26 cellular contexts compared by ENCODE assay signal in the genomic region with DNA sequence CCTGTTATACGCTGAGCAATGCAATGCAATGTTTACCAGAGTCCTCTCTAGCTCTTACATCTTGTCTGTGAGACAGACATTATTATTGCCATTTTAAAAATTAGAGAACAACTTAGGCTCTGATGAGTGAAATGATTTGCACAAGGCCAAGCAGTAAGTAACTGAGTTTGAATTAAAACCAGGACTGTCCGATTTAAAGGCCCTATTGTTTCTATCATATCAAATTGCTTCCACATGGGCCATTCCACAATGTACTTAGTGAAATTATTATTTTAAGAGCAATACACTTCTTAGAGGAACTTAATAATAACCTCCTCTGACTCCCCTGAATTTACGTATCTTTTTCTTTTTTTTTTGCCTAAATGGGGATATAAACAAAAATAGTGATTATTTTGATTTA.
A peak's percentile ranks its signal among the peaks of the same experiment; 100 is the strongest.
DNase-seq lines count a peak whose midpoint lies in the region; ATAC-seq and TF ChIP-seq lines count a peak whose summit lies in the region.
"Had no signal": no experiment of that assay in that cellular context is flagged by ENCODE, and none has a peak within 500 bp of the region (broad histone marks: within the 10 kb centered on the region; RNA-seq: fewer than 3 reads in every experiment).

No MANE protein-coding gene starts in this region.

- no peak for ATAC-seq in activated naive CD4-positive, alpha-beta T cell treated with anti-CD3 and anti-CD28 coated beads, Interleukin-2, amount 50 U/mL, for 72 hours
- no peak for ATAC-seq in CD8-positive, alpha-beta T cell
- ATAC-seq in T-helper 17 cell, result no peak
- ATAC-seq: A549, right lobe of liver had no signal

- no peak overlapping the region for H2BK120ac ChIP-seq in mesenchymal stem cell (ENCODE audit: low read depth, low read length)

- H4K8ac ChIP-seq in mesenchymal stem cell (ENCODE audit: low read length), result no peak overlapping the region

- H2AFZ ChIP-seq in mesenchymal stem cell (ENCODE audit: low read depth, low read length), result no peak overlapping the region

- H3K4me3 ChIP-seq in CD8-positive, alpha-beta T cell (ENCODE audit: low read depth, low read length), result no peak overlapping the region
- H3K4me3 ChIP-seq in mesenchymal stem cell (ENCODE audit: insufficient read depth in 1 of 2, low read depth in 1 of 2, low read length in 2 of 2) (no peak overlapping the region), lower leg skin (ENCODE audit: low read depth, poor library complexity, severe bottlenecking) (no peak overlapping the region)
- H3K4me3 ChIP-seq: A549, dorsolateral prefrontal cortex, right lobe of liver, thyroid gland, vagina had no signal

- no peak overlapping the region for H2BK12ac ChIP-seq in mesenchymal stem cell (ENCODE audit: low read length in 2 of 2)

- H4K91ac ChIP-seq in mesenchymal stem cell (ENCODE audit: low read length), result no peak overlapping the region

- no peak overlapping the region for H2AK5ac ChIP-seq in mesenchymal stem cell (ENCODE audit: low read length, severe bottlenecking)

- H3K27me3 Mint-ChIP-seq in activated naive CD4-positive, alpha-beta T cell treated with anti-CD3 and anti-CD28 coated beads, Interleukin-2, amount 10 ng/mL, durations not matched to agents 7 days and 5 days, result no peaks in the 10 kb centered on the region
- no peaks in the 10 kb centered on the region for H3K27me3 Mint-ChIP-seq in CD8-positive, alpha-beta T cell (ENCODE audit: low read depth)
- no peaks in the 10 kb centered on the region for H3K27me3 Mint-ChIP-seq in T-helper 17 cell

- POLR2A ChIA-PET in CD8-positive, alpha-beta T cell (lab: Charles Lee), result interaction anchor here (1.0 to 1.2 kb wide), 2 partner anchors 11 to 23 kb away, joined by 3 read pairs; no protein-coding TSS in a partner anchor

- intact Hi-C loops in CD8-positive, alpha-beta T cell (cut with DNase I, micrococcal nuclease), result loop anchor here (2.0 to 5.0 kb wide), 3 partner anchors 18 to 162 kb away; a partner anchor contains a TSS
- intact Hi-C loops in lower leg skin (cut with DNase I; ENCODE audit: low total_unique reads), result no loop called here

- H3K27me3 ChIP-seq in CD8-positive, alpha-beta T cell (ENCODE audit: insufficient read depth, low read length), result no peaks in the 10 kb centered on the region
- no peaks in the 10 kb centered on the region for H3K27me3 ChIP-seq in mesenchymal stem cell (ENCODE audit: control insufficient read depth in 1 of 2, insufficient read depth in 1 of 2, low read length in 2 of 2)
- H3K27me3 ChIP-seq: brain microvascular endothelial cell, dorsolateral prefrontal cortex, right lobe of liver, thyroid gland, vagina had no signal

- H3K36me3 Mint-ChIP-seq in activated naive CD4-positive, alpha-beta T cell treated with anti-CD3 and anti-CD28 coated beads, Interleukin-2, amount 10 ng/mL, durations not matched to agents 7 days and 5 days, result no peaks in the 10 kb centered on the region
- H3K36me3 Mint-ChIP-seq in activated naive CD4-positive, alpha-beta T cell treated with anti-CD3 and anti-CD28 coated beads, Interleukin-2, amount 50 U/mL, for 72 hours, result peaks cover 0 to 4% of the 10 kb centered on the region in 2 donors
- H3K36me3 Mint-ChIP-seq in CD8-positive, alpha-beta T cell, result no peaks in the 10 kb centered on the region
- no peaks in the 10 kb centered on the region for H3K36me3 Mint-ChIP-seq in T-helper 17 cell (ENCODE audit: low read depth)
- H3K36me3 Mint-ChIP-seq: memory B cell had no signal

- CTCF ChIA-PET in activated naive CD4-positive, alpha-beta T cell treated with anti-CD3 and anti-CD28 coated beads, Interleukin-2, amount 10 ng/mL, durations not matched to agents 7 days and 5 days (lab: Charles Lee), result interaction anchor here (0.7 kb wide), 1 partner anchor 128 kb away, joined by 3 read pairs; no protein-coding TSS in a partner anchor
- CTCF ChIA-PET in CD8-positive, alpha-beta T cell (lab: Charles Lee), result interaction anchor here (0.7 to 1.7 kb wide), 3 partner anchors 18 to 258 kb away, joined by 3 to 5 read pairs (median 3); no protein-coding TSS in a partner anchor

- no peaks in the 10 kb centered on the region for H3K79me1 ChIP-seq in mesenchymal stem cell (replicated peaks; ENCODE audit: low read length, poor library complexity, severe bottlenecking)

- no peaks in the 10 kb centered on the region for H3K9me3 ChIP-seq in CD8-positive, alpha-beta T cell (ENCODE audit: low read length)
- H3K9me3 ChIP-seq in T-helper 17 cell (ENCODE audit: control insufficient read depth, low read length, poor library complexity, severe bottlenecking) (no peaks in the 10 kb centered on the region), mesenchymal stem cell (ENCODE audit: control insufficient read depth, low read length) (no peaks in the 10 kb centered on the region)
- H3K9me3 ChIP-seq: A549, right lobe of liver, thyroid gland, vagina had no signal

- H2BK15ac ChIP-seq in mesenchymal stem cell (ENCODE audit: low read depth, poor library complexity, severe bottlenecking), result no peak overlapping the region

- H3K4me3 Mint-ChIP-seq in activated naive CD4-positive, alpha-beta T cell treated with anti-CD3 and anti-CD28 coated beads, Interleukin-2, amount 10 ng/mL, durations not matched to agents 7 days and 5 days, result no peak overlapping the region
- H3K4me3 Mint-ChIP-seq in CD8-positive, alpha-beta T cell, result peak overlapping the region; percentile 6
- peak overlapping the region; percentile 49 for H3K4me3 Mint-ChIP-seq in T-helper 17 cell
- H3K4me3 Mint-ChIP-seq: memory B cell had no signal

- H3K4me2 ChIP-seq in mesenchymal stem cell (ENCODE audit: low read length, poor library complexity, severe bottlenecking), result no peak overlapping the region
- H3K4me2 ChIP-seq: A549 had no signal

- no peak overlapping the region for H3K14ac ChIP-seq in mesenchymal stem cell (ENCODE audit: low read length in 2 of 2)

- H3K9ac ChIP-seq in mesenchymal stem cell (ENCODE audit: low read length), result peak overlapping the region; percentile 40

- no peaks in the 10 kb centered on the region for H3K9me3 Mint-ChIP-seq in activated naive CD4-positive, alpha-beta T cell treated with anti-CD3 and anti-CD28 coated beads, Interleukin-2, amount 10 ng/mL, durations not matched to agents 7 days and 5 days
- H3K9me3 Mint-ChIP-seq in activated naive CD4-positive, alpha-beta T cell treated with anti-CD3 and anti-CD28 coated beads, Interleukin-2, amount 50 U/mL, for 72 hours, result no peaks in the 10 kb centered on the region
- H3K9me3 Mint-ChIP-seq in CD8-positive, alpha-beta T cell, result no peaks in the 10 kb centered on the region
- H3K9me3 Mint-ChIP-seq: memory B cell had no signal

- peak overlapping the region; percentile 40 for H3K27ac ChIP-seq in CD8-positive, alpha-beta T cell (ENCODE audit: low read depth, low read length)
- H3K27ac ChIP-seq in mesenchymal stem cell (ENCODE audit: low read length, poor library complexity, severe bottlenecking), result no peak overlapping the region
- H3K27ac ChIP-seq: A549, brain microvascular endothelial cell, right lobe of liver, thyroid gland, vagina, VCaP had no signal

- no CpG with 5 or more reads among the region's 3 CpGs for WGBS in mesenchymal stem cell
- WGBS in lower leg skin, 2 donors, result 74 to 79% methylated on average over 3 of the region's 3 CpGs

- H2BK5ac ChIP-seq in mesenchymal stem cell (ENCODE audit: low read depth, low read length, poor library complexity, severe bottlenecking), result no peak overlapping the region

- no peak for TF ChIP-seq CTCF in CD8-positive, alpha-beta T cell (IDR thresholded peaks at IDR 0.05)
- TF ChIP-seq CTCF in lower leg skin (IDR thresholded peaks at IDR 0.05), result no peak

- TF ChIP-seq POLR2A in lower leg skin (IDR thresholded peaks at IDR 0.05), result no peak

- H3K23ac ChIP-seq in mesenchymal stem cell (ENCODE audit: low read length in 2 of 2), result no peak overlapping the region

- DNase-seq in activated naive CD4-positive, alpha-beta T cell treated with anti-CD3 and anti-CD28 coated beads, Interleukin-2, amount 10 ng/mL, durations not matched to agents 7 days and 5 days, result no peak
- no peak for DNase-seq in activated naive CD4-positive, alpha-beta T cell treated with anti-CD3 and anti-CD28 coated beads, Interleukin-2, amount 50 U/mL, for 72 hours (ENCODE audit: low spot score in 2 of 2)
- DNase-seq in CD8-positive, alpha-beta T cell, result no peak
- no peak for DNase-seq in T-helper 17 cell
- DNase-seq in mesenchymal stem cell, result no peak
- DNase-seq in lower leg skin (ENCODE audit: low spot score in 2 of 2), result no peak
- DNase-seq in amygdala (lab: John Stamatoyannopoulos, UW), result no peak
- no peak for DNase-seq in NCI-H345 (lab: John Stamatoyannopoulos, UW)
- DNase-seq: activated CD4-positive, alpha-beta T cell treated with anti-CD3 and anti-CD28 coated beads for 48 hours; activated gamma-delta T cell treated with Interleukin-2 at 50 U/mL for 16 hours; amniotic stem cell; dorsolateral prefrontal cortex; KG1; NCI-H1436; NCI-H2081; NCI-H2227 treated with DMSO at 0.1 percent for 48 hours; right lobe of liver; Right ventricle myocardium superior; stimulated activated CD8-positive, alpha-beta memory T cell treated with anti-CD3 and anti-CD28 coated beads, Interleukin-4, amount 100 ng/mL, for 48 hours; T1000; thyroid gland had no signal

- no peaks in the 10 kb centered on the region for H3K36me3 ChIP-seq in CD8-positive, alpha-beta T cell (ENCODE audit: insufficient read depth, low read length)
- no peaks in the 10 kb centered on the region for H3K36me3 ChIP-seq in mesenchymal stem cell (ENCODE audit: control insufficient read depth in 1 of 2, insufficient read depth in 2 of 2, low read depth in 1 of 2, low read length in 2 of 2)
- H3K36me3 ChIP-seq: brain microvascular endothelial cell, right lobe of liver, thyroid gland, vagina had no signal

- no peak overlapping the region for H3K18ac ChIP-seq in mesenchymal stem cell (ENCODE audit: low read depth in 1 of 2, low read length in 2 of 2)

- no peak overlapping the region for H3K4ac ChIP-seq in mesenchymal stem cell (ENCODE audit: low read depth in 1 of 2, low read length in 2 of 2)

- H3K27ac Mint-ChIP-seq in activated naive CD4-positive, alpha-beta T cell treated with anti-CD3 and anti-CD28 coated beads, Interleukin-2, amount 10 ng/mL, durations not matched to agents 7 days and 5 days, result peak overlapping the region; percentile 89
- H3K27ac Mint-ChIP-seq in activated naive CD4-positive, alpha-beta T cell treated with anti-CD3 and anti-CD28 coated beads, Interleukin-2, amount 50 U/mL, for 72 hours, result peak overlapping the region in 1 of 2 donors; percentile 90
- H3K27ac Mint-ChIP-seq in CD8-positive, alpha-beta T cell, result peak overlapping the region; percentile 78
- peak overlapping the region; percentile 95 for H3K27ac Mint-ChIP-seq in T-helper 17 cell
- H3K27ac Mint-ChIP-seq: memory B cell had no signal

- peaks cover 27% of the 10 kb centered on the region for H3K4me1 ChIP-seq in CD8-positive, alpha-beta T cell (ENCODE audit: insufficient read depth, low read length)
- peaks cover 4% of the 10 kb centered on the region for H3K4me1 ChIP-seq in mesenchymal stem cell (ENCODE audit: control insufficient read depth, insufficient read depth, low read depth, low read length)
- H3K4me1 ChIP-seq: A549, right lobe of liver, thyroid gland had no signal

- H3K4me1 Mint-ChIP-seq in activated naive CD4-positive, alpha-beta T cell treated with anti-CD3 and anti-CD28 coated beads, Interleukin-2, amount 10 ng/mL, durations not matched to agents 7 days and 5 days, result peaks cover 51% of the 10 kb centered on the region
- H3K4me1 Mint-ChIP-seq in CD8-positive, alpha-beta T cell (ENCODE audit: low read depth), result peaks cover 48% of the 10 kb centered on the region
- peaks cover 41% of the 10 kb centered on the region for H3K4me1 Mint-ChIP-seq in T-helper 17 cell
- H3K4me1 Mint-ChIP-seq: memory B cell had no signal
